In the genomic region with DNA sequence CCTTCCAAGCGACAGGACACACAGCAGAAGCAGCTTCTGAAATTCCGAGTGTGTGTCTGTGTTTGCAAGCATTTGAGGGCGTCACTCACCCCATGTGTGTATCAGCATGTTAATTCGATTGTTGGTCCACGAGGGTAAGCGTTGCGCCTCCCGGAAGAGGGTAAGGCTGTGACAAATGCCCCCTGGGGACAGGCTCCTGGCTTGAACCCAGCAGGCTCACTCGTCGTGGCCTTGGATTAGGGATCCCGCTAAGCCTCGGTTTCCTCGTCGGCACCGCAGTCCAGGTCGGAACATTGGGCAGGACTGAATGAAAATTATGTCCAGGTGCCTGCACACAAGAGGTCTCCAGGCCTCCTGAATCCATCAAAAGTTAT, we compare ENCODE assay signal across 10 cellular contexts. TPM values are rescaled to one million over a fixed set of nuclear protein-coding genes. Genes with fewer than 3 reads are reported as not detected.
DNase-seq lines count a peak whose midpoint lies in the region; ATAC-seq and TF ChIP-seq lines count a peak whose summit lies in the region.
"Had no signal": no experiment of that assay in that cellular context is flagged by ENCODE, and none has a peak within 500 bp of the region (broad histone marks: within the 10 kb centered on the region; RNA-seq: fewer than 3 reads in every experiment).

No MANE protein-coding gene starts in this region.

- no peak overlapping the region for H3K9ac ChIP-seq in iPS-20b (ENCODE audit: low read depth, low read length)

- peak overlapping the region; percentile 78 for H3K4me3 Mint-ChIP-seq in activated CD4-positive, alpha-beta T cell treated with anti-CD3 and anti-CD28 coated beads for 36 hours
- peak overlapping the region; percentile 79 for H3K4me3 Mint-ChIP-seq in activated CD4-positive, alpha-beta memory T cell treated with anti-CD3 and anti-CD28 coated beads for 36 hours

- peaks cover 22% of the 10 kb centered on the region for H3K4me1 Mint-ChIP-seq in activated CD4-positive, alpha-beta T cell treated with anti-CD3 and anti-CD28 coated beads for 36 hours
- peaks cover 29% of the 10 kb centered on the region for H3K4me1 Mint-ChIP-seq in activated CD4-positive, alpha-beta memory T cell treated with anti-CD3 and anti-CD28 coated beads for 36 hours (ENCODE audit: low read depth)

- no peak for ATAC-seq in activated CD4-positive, alpha-beta T cell treated with anti-CD3 and anti-CD28 coated beads for 36 hours
- no peak for ATAC-seq in GM19395 (IDR thresholded peaks at IDR 0.05; ENCODE audit: unreplicated experiment)
- ATAC-seq in Right ventricle myocardium inferior, result no peak
- ATAC-seq in HG03469 (IDR thresholded peaks at IDR 0.05; ENCODE audit: unreplicated experiment), result no peak

- no peak for DNase-seq in activated CD4-positive, alpha-beta T cell treated with anti-CD3 and anti-CD28 coated beads for 36 hours
- no peak for DNase-seq in activated CD4-positive, alpha-beta T cell treated with anti-CD3 and anti-CD28 coated beads for 4 hours
- no peak for DNase-seq in activated CD4-positive, alpha-beta memory T cell treated with anti-CD3 and anti-CD28 coated beads for 36 hours
- DNase-seq in testis, result no peak
- DNase-seq in Right ventricle myocardium inferior (ENCODE audit: missing footprints), result no peak
- DNase-seq: sigmoid colon had no signal

- H3K9me3 ChIP-seq in iPS-20b (ENCODE audit: insufficient read depth, low read depth, low read length) (no peaks in the 10 kb centered on the region), testis (no peaks in the 10 kb centered on the region)
- H3K9me3 ChIP-seq: sigmoid colon, uterus had no signal

- POLR2A ChIA-PET in activated CD4-positive, alpha-beta T cell treated with anti-CD3 and anti-CD28 coated beads for 36 hours (lab: Charles Lee), result no interaction called here
- POLR2A ChIA-PET in activated CD4-positive, alpha-beta memory T cell treated with anti-CD3 and anti-CD28 coated beads for 36 hours (lab: Charles Lee), result no interaction called here

- peak overlapping the region; percentile 86 for H3K27ac Mint-ChIP-seq in activated CD4-positive, alpha-beta T cell treated with anti-CD3 and anti-CD28 coated beads for 36 hours
- no peak overlapping the region for H3K27ac Mint-ChIP-seq in activated CD4-positive, alpha-beta memory T cell treated with anti-CD3 and anti-CD28 coated beads for 36 hours

- H3K36me3 ChIP-seq in iPS-20b (ENCODE audit: insufficient read depth, low read depth, low read length) (no peaks in the 10 kb centered on the region), testis (ENCODE audit: low read depth, missing control alignments) (no peaks in the 10 kb centered on the region)
- H3K36me3 ChIP-seq: uterus had no signal

- intact Hi-C loops in activated CD4-positive, alpha-beta T cell treated with anti-CD3 and anti-CD28 coated beads for 36 hours (cut with DNase I, micrococcal nuclease), result loop anchor here in 1 of 2 experiments (2.0 kb wide), 1 partner anchor 232 kb away; no protein-coding TSS in a partner anchor
- intact Hi-C loops in activated CD4-positive, alpha-beta memory T cell treated with anti-CD3 and anti-CD28 coated beads for 36 hours (cut with micrococcal nuclease), result loop anchor here (5.0 kb wide), 2 partner anchors 46 to 286 kb away; a partner anchor contains a TSS
- intact Hi-C loops in testis (cut with DNase I; ENCODE audit: low total_unique reads), result no loop called here
- intact Hi-C loops in Right ventricle myocardium inferior (cut with DNase I), result no loop called here

- H3K36me3 Mint-ChIP-seq in activated CD4-positive, alpha-beta T cell treated with anti-CD3 and anti-CD28 coated beads for 36 hours (ENCODE audit: low read depth), result peaks cover 21% of the 10 kb centered on the region
- peaks cover 7% of the 10 kb centered on the region for H3K36me3 Mint-ChIP-seq in activated CD4-positive, alpha-beta memory T cell treated with anti-CD3 and anti-CD28 coated beads for 36 hours

- no peak for TF ChIP-seq CTCF in testis (IDR thresholded peaks at IDR 0.05)

- CTCF ChIA-PET in activated CD4-positive, alpha-beta T cell treated with anti-CD3 and anti-CD28 coated beads for 36 hours (lab: Charles Lee), result interaction anchor here (1.7 kb wide), 1 partner anchor 45 kb away, joined by 7 read pairs; a partner anchor contains a TSS
- CTCF ChIA-PET in activated CD4-positive, alpha-beta memory T cell treated with anti-CD3 and anti-CD28 coated beads for 36 hours (lab: Charles Lee), result interaction anchor here (1.7 kb wide), 1 partner anchor 68 kb away, joined by 5 read pairs; no protein-coding TSS in a partner anchor

- H3K27me3 ChIP-seq in iPS-20b (ENCODE audit: insufficient read depth, low read length) (peaks cover 31% of the 10 kb centered on the region), testis (no peaks in the 10 kb centered on the region)

- 59 to 62% methylated on average over 3 to 16 of the region's 16 CpGs for WGBS in testis, 2 donors

- H3K4me1 ChIP-seq in iPS-20b (ENCODE audit: insufficient read depth, low read length) (no peaks in the 10 kb centered on the region), testis (no peaks in the 10 kb centered on the region)
- H3K4me1 ChIP-seq: uterus had no signal

- no peak for TF ChIP-seq POLR2A in testis (IDR thresholded peaks at IDR 0.05)

- H3K4me3 ChIP-seq in iPS-20b (ENCODE audit: low read length), result peak overlapping the region; percentile 18; the same call in 1 of the 2 replicates
- peak overlapping the region; percentile 53 to 66 for H3K4me3 ChIP-seq in testis

- peaks cover 7% of the 10 kb centered on the region for H3K9me3 Mint-ChIP-seq in activated CD4-positive, alpha-beta T cell treated with anti-CD3 and anti-CD28 coated beads for 36 hours (ENCODE audit: low read depth)
- peaks cover 4% of the 10 kb centered on the region for H3K9me3 Mint-ChIP-seq in activated CD4-positive, alpha-beta memory T cell treated with anti-CD3 and anti-CD28 coated beads for 36 hours

- H3K27ac ChIP-seq in iPS-20b (ENCODE audit: low read length) (no peak overlapping the region), testis (no peak overlapping the region)
- H3K27ac ChIP-seq: uterus had no signal

- H3K27me3 Mint-ChIP-seq in activated CD4-positive, alpha-beta T cell treated with anti-CD3 and anti-CD28 coated beads for 36 hours, result no peaks in the 10 kb centered on the region
- no peaks in the 10 kb centered on the region for H3K27me3 Mint-ChIP-seq in activated CD4-positive, alpha-beta memory T cell treated with anti-CD3 and anti-CD28 coated beads for 36 hours

RNA-seq across cellular contexts. Expression of a gene that starts 0.6 kb away (rescaled TPM):
- 10 to 100 TPM; 75.2 to 83.0 TPM for total RNA-seq in activated CD4-positive, alpha-beta T cell treated with anti-CD3 and anti-CD28 coated beads for 36 hours
- total RNA-seq in activated CD4-positive, alpha-beta memory T cell treated with anti-CD3 and anti-CD28 coated beads for 36 hours, result 100 to 1,000 TPM; 109 to 111 TPM
- total RNA-seq in testis (100 to 1,000 TPM; 155 to 156 TPM), Right ventricle myocardium inferior (8.4 TPM)
- 135 TPM for polyA plus RNA-seq in testis (ENCODE audit: insufficient read depth, low read depth, low replicate concordance)

RNA-seq across cellular contexts. Expression of a gene that starts 2.8 kb away (rescaled TPM):
- total RNA-seq in activated CD4-positive, alpha-beta T cell treated with anti-CD3 and anti-CD28 coated beads for 36 hours, result 1 to 10 TPM; 1.7 to 1.8 TPM
- total RNA-seq in activated CD4-positive, alpha-beta memory T cell treated with anti-CD3 and anti-CD28 coated beads for 36 hours, result under 1 TPM; 0.41 to 0.62 TPM
- 100 to 1,000 TPM in 1 of 2 donors, 10 to 100 TPM in 1; 38.2 to 130 TPM for total RNA-seq in testis
- polyA plus RNA-seq in testis (ENCODE audit: insufficient read depth, low read depth, low replicate concordance), result 164 TPM
- 6.6 TPM for total RNA-seq in Right ventricle myocardium inferior
- total RNA-seq: sigmoid colon, uterus had no signal

RNA-seq across cellular contexts. Expression of a gene that starts 6.7 kb away (rescaled TPM):
- 10 to 100 TPM; 45.1 to 99.4 TPM for total RNA-seq in activated CD4-positive, alpha-beta T cell treated with anti-CD3 and anti-CD28 coated beads for 36 hours
- total RNA-seq in activated CD4-positive, alpha-beta memory T cell treated with anti-CD3 and anti-CD28 coated beads for 36 hours, result 100 to 1,000 TPM; 106 to 114 TPM
- 10 to 100 TPM; 25.3 to 26.9 TPM for total RNA-seq in testis
- polyA plus RNA-seq in testis (ENCODE audit: insufficient read depth, low read depth, low replicate concordance), result 64.0 TPM
- 205 TPM for total RNA-seq in Right ventricle myocardium inferior

RNA-seq across cellular contexts. Expression of a gene that starts 7.0 kb away (rescaled TPM):
- 10 to 100 TPM; 45.9 to 48.3 TPM for total RNA-seq in activated CD4-positive, alpha-beta T cell treated with anti-CD3 and anti-CD28 coated beads for 36 hours
- 10 to 100 TPM; 50.0 to 52.4 TPM for total RNA-seq in activated CD4-positive, alpha-beta memory T cell treated with anti-CD3 and anti-CD28 coated beads for 36 hours
- total RNA-seq in testis (100 to 1,000 TPM in 1 of 2 donors, 10 to 100 TPM in 1; 97.2 to 128 TPM), Right ventricle myocardium inferior (25.3 TPM)
- 90.3 TPM for polyA plus RNA-seq in testis (ENCODE audit: insufficient read depth, low read depth, low replicate concordance)

RNA-seq across cellular contexts. Expression of a gene that starts 32.5 kb away (rescaled TPM):
- total RNA-seq in activated CD4-positive, alpha-beta T cell treated with anti-CD3 and anti-CD28 coated beads for 36 hours, result not detected
- total RNA-seq in activated CD4-positive, alpha-beta memory T cell treated with anti-CD3 and anti-CD28 coated beads for 36 hours, result not detected
- total RNA-seq in testis (not detected), Right ventricle myocardium inferior (1.2 TPM)
- polyA plus RNA-seq in testis (ENCODE audit: insufficient read depth, low read depth, low replicate concordance), result 1.9 TPM
- total RNA-seq: sigmoid colon, uterus had no signal
